Comparison of ENCODE assay signal across 1 cellular context in genomic region chr10:48363617-48364355, GRCh38.
TF ChIP-seq lines count a peak whose summit lies in the region.

No MANE protein-coding gene starts in this region.

TF ChIP-seq in GM23338, 12 proteins besides CTCF, POLR2A, EP300 and RAD21 (continued from another document):
- TF ChIP-seq ZNF462 (CRISPR knock-in tag; IDR thresholded peaks at IDR 0.05) (no peak), POLR2AphosphoS5 (IDR thresholded peaks at IDR 0.05; ENCODE audit: low read depth) (no peak), CREB1 (CRISPR knock-in tag; IDR thresholded peaks at IDR 0.05; ENCODE audit: low read depth) (no peak), JUNB (IDR thresholded peaks at IDR 0.05; ENCODE audit: unreplicated experiment) (no peak), EZH2 (IDR thresholded peaks at IDR 0.05; ENCODE audit: low read depth, unreplicated experiment) (no peak), ETS1 (IDR thresholded peaks at IDR 0.05) (no peak), EZH2phosphoT487 (IDR thresholded peaks at IDR 0.05; ENCODE audit: unreplicated experiment) (no peak)
